ENCODE assay signal across 9 cellular contexts in genomic region chr5:84287964-84288363, GRCh38.
DNase-seq lines count a peak whose midpoint lies in the region; ATAC-seq, FAIRE-seq and TF ChIP-seq lines count a peak whose summit lies in the region.
"Had no signal": no experiment of that assay in that cellular context is flagged by ENCODE, and none has a peak within 500 bp of the region (broad histone marks: within the 10 kb centered on the region; RNA-seq: fewer than 3 reads in every experiment).

No MANE protein-coding gene starts in this region.

- no peak overlapping the region for H3K4me3 Mint-ChIP-seq in naive thymus-derived CD4-positive, alpha-beta T cell
- no peak overlapping the region for H3K4me3 Mint-ChIP-seq in activated T-helper 17 cell treated with anti-CD3 and anti-CD28 coated beads, Interleukin-2, amount 50 U/mL, for 72 hours
- H3K4me3 Mint-ChIP-seq in natural killer cell: no peak overlapping the region
- H3K4me3 Mint-ChIP-seq: activated CD8-positive, alpha-beta memory T cell treated with anti-CD3 and anti-CD28 coated beads, Interleukin-2, amount 10 ng/mL, durations not matched to agents 7 days and 5 days had no signal

- H4K20me1 ChIP-seq in MM.1S (ENCODE audit: insufficient read depth, low read length): no peaks in the 10 kb centered on the region
- no peaks in the 10 kb centered on the region for H4K20me1 ChIP-seq in H1 (replicated peaks in 1 of 2; ENCODE audit: control insufficient read depth in 1 of 2, insufficient read depth in 2 of 2, low read length in 2 of 2)

- H3K4me2 ChIP-seq in MM.1S (ENCODE audit: low read depth, low read length): no peak overlapping the region
- H3K4me2 ChIP-seq in H1 (ENCODE audit: insufficient read depth in 1 of 2, low read depth in 2 of 2, low read length in 2 of 2): no peak overlapping the region; a peak in 1 of 4 replicates

- no peak overlapping the region for H3K56ac ChIP-seq in H1 (replicated peaks; ENCODE audit: insufficient read length, low read depth, low read length)

- 84% methylated on average over 4 of the region's 4 CpGs; no CpG with 5 or more reads in 1 of the 2 experiments for WGBS in H1 (ENCODE audit: extremely low coverage in 1 of 2, insufficient coverage in 1 of 2, insufficient read length in 1 of 2, insufficient replicate concordance in 2 of 2, low coverage in 1 of 2, low lambda C conversion rate in 2 of 2, missing lambda C conversion rate in 1 of 2), 2 experiments

- no peaks in the 10 kb centered on the region for H3K23me2 ChIP-seq in H1 (ENCODE audit: low read depth, low read length)

- no peak overlapping the region for H3K4me3 ChIP-seq in MM.1S (ENCODE audit: low read length)
- no peak overlapping the region for H3K4me3 ChIP-seq in H1 (ENCODE audit: extremely low read depth in 1 of 4, insufficient read depth in 2 of 4, low read depth in 3 of 4, low read length in 4 of 4)
- H3K4me3 ChIP-seq in naive thymus-derived CD4-positive, alpha-beta T cell (ENCODE audit: low read length): no peak overlapping the region

- no peak overlapping the region for H4K8ac ChIP-seq in H1 (ENCODE audit: extremely low read depth, insufficient read depth, low read length)

- TF ChIP-seq POLR2A in H1 (IDR thresholded peaks at IDR 0.05; ENCODE audit: control extremely low read depth in 1 of 2, low read depth in 2 of 2, low read length in 2 of 2): no peak

- no peak overlapping the region for H2AK5ac ChIP-seq in H1 (ENCODE audit: low read depth, low read length)

- no peaks in the 10 kb centered on the region for H3K79me2 ChIP-seq in MM.1S (ENCODE audit: low read length)
- H3K79me2 ChIP-seq in H1 (ENCODE audit: control insufficient read depth in 1 of 2, insufficient read depth in 2 of 2, low read length in 2 of 2): peaks cover 0 to 2% of the 10 kb centered on the region in 2 experiments; a peak in 1 of 4 replicates

- peaks cover 0 to 4% (median 0%) of the 10 kb centered on the region in 7 donors for H3K4me1 Mint-ChIP-seq in naive thymus-derived CD4-positive, alpha-beta T cell
- no peaks in the 10 kb centered on the region for H3K4me1 Mint-ChIP-seq in activated T-helper 17 cell treated with anti-CD3 and anti-CD28 coated beads, Interleukin-2, amount 50 U/mL, for 72 hours
- H3K4me1 Mint-ChIP-seq in natural killer cell: no peaks in the 10 kb centered on the region

- no peak overlapping the region for H3K23ac ChIP-seq in H1 (ENCODE audit: insufficient read length)

- H2BK20ac ChIP-seq in H1 (ENCODE audit: low read length): no peak overlapping the region

- H3K27me3 ChIP-seq in MM.1S (replicated peaks; ENCODE audit: insufficient read depth, low read length) (no peaks in the 10 kb centered on the region), H1 (replicated peaks in 1 of 4; ENCODE audit: control insufficient read depth in 3 of 4, extremely low read depth in 1 of 4, insufficient read depth in 3 of 4, low read length in 3 of 4) (no peaks in the 10 kb centered on the region)
- no peaks in the 10 kb centered on the region for H3K27me3 ChIP-seq in naive thymus-derived CD4-positive, alpha-beta T cell (ENCODE audit: control insufficient read depth in 2 of 2, insufficient read depth in 2 of 2, low read length in 2 of 2)

- POLR2A ChIA-PET in H1 (lab: Charles Lee; ENCODE audit: partially characterized antibody): no interaction called here
- POLR2A ChIA-PET in naive thymus-derived CD4-positive, alpha-beta T cell (lab: Charles Lee): no interaction called here

- H3K27ac Mint-ChIP-seq in naive thymus-derived CD4-positive, alpha-beta T cell: no peak overlapping the region
- no peak overlapping the region for H3K27ac Mint-ChIP-seq in activated T-helper 17 cell treated with anti-CD3 and anti-CD28 coated beads, Interleukin-2, amount 50 U/mL, for 72 hours
- H3K27ac Mint-ChIP-seq in natural killer cell: no peak overlapping the region
- H3K27ac Mint-ChIP-seq: activated CD8-positive, alpha-beta memory T cell treated with anti-CD3 and anti-CD28 coated beads, Interleukin-2, amount 10 ng/mL, durations not matched to agents 7 days and 5 days had no signal

- H2AFZ ChIP-seq in MM.1S (ENCODE audit: low read length): no peak overlapping the region
- no peak overlapping the region for H2AFZ ChIP-seq in H1 (ENCODE audit: low read length)

- H3K4ac ChIP-seq in H1 (replicated peaks; ENCODE audit: insufficient read length, low read depth, low read length): no peak overlapping the region

- intact Hi-C loops in naive thymus-derived CD4-positive, alpha-beta T cell (cut with micrococcal nuclease): no loop called here
- intact Hi-C loops in natural killer cell (cut with micrococcal nuclease): no loop called here

- H3K9ac ChIP-seq in MM.1S (ENCODE audit: low read length): no peak overlapping the region
- no peak overlapping the region for H3K9ac ChIP-seq in H1 (replicated peaks in 1 of 4; ENCODE audit: extremely low read depth in 1 of 4, low read depth in 3 of 4, low read length in 3 of 4)

- H3K4me1 ChIP-seq in MM.1S (ENCODE audit: low read length) (no peaks in the 10 kb centered on the region), H1 (replicated peaks in 1 of 4; ENCODE audit: control insufficient read depth in 3 of 4, insufficient read depth in 4 of 4, low read length in 3 of 4) (peaks cover 0 to 5% (median 2%) of the 10 kb centered on the region in 4 experiments; a peak in 6 of 7 replicates)
- H3K4me1 ChIP-seq in naive thymus-derived CD4-positive, alpha-beta T cell (ENCODE audit: control insufficient read depth in 2 of 2, insufficient read depth in 2 of 2, low read length in 2 of 2): no peaks in the 10 kb centered on the region

- no peak overlapping the region for H2BK12ac ChIP-seq in H1 (ENCODE audit: low read depth, low read length)

- DNase-seq in CD1c-positive myeloid dendritic cell (ENCODE audit: extremely low spot score): peak; percentile 12
- DNase-seq in H4 (ENCODE audit: low spot score): peak; percentile 92
- DNase-seq in MM.1S: peak; percentile 30
- DNase-seq in H1 (ENCODE audit: low read depth in 1 of 2, low spot score in 2 of 2): no peak
- DNase-seq in naive thymus-derived CD4-positive, alpha-beta T cell: no peak
- no peak for DNase-seq in NCI-H446 treated with DMSO at 0.1 percent for 48 hours (lab: John Stamatoyannopoulos, UW)
- DNase-seq in natural killer cell: no peak
- DNase-seq: activated CD8-positive, alpha-beta memory T cell treated with anti-CD3 and anti-CD28 coated beads, Interleukin-2, amount 10 ng/mL, durations not matched to agents 7 days and 5 days had no signal

- H2BK5ac ChIP-seq in H1 (ENCODE audit: low read depth, low read length): no peak overlapping the region; the same call in 1 of the 2 replicates

- no peak for FAIRE-seq in H1 (lab: Jason Lieb, UNC)

- H2BK120ac ChIP-seq in H1 (replicated peaks; ENCODE audit: low read depth, low read length): no peak overlapping the region

- H3K36me3 ChIP-seq in MM.1S (replicated peaks; ENCODE audit: insufficient read depth, low read length) (no peaks in the 10 kb centered on the region), H1 (ENCODE audit: control insufficient read depth in 2 of 4, insufficient read depth in 4 of 4, low read length in 3 of 4) (no peaks in the 10 kb centered on the region)
- H3K36me3 ChIP-seq in naive thymus-derived CD4-positive, alpha-beta T cell (ENCODE audit: control insufficient read depth in 2 of 3, insufficient read depth in 3 of 3, low read length in 3 of 3): no peaks in the 10 kb centered on the region

- no peak overlapping the region for H3K18ac ChIP-seq in H1 (ENCODE audit: extremely low read depth, low read length)

- no peak overlapping the region for H3K14ac ChIP-seq in H1 (ENCODE audit: insufficient read length)

- no peak for TF ChIP-seq CTCF in MM.1S (IDR thresholded peaks at IDR 0.05; ENCODE audit: low read length)
- no peak for TF ChIP-seq CTCF in H1 (IDR thresholded peaks at IDR 0.05; ENCODE audit: control extremely low read depth in 1 of 3, insufficient read depth in 1 of 3, low read depth in 1 of 3, low read length in 3 of 3)
- TF ChIP-seq CTCF in natural killer cell (IDR thresholded peaks at IDR 0.05): no peak

- H3K79me1 ChIP-seq in H1 (ENCODE audit: low read depth, low read length): peaks cover 2% of the 10 kb centered on the region; the same call in 1 of the 2 replicates

- ATAC-seq in naive thymus-derived CD4-positive, alpha-beta T cell: no peak
- no peak for ATAC-seq in activated T-helper 17 cell treated with anti-CD3 and anti-CD28 coated beads, Interleukin-2, amount 50 U/mL, for 72 hours (replicated peaks)
- no peak for ATAC-seq in natural killer cell
- ATAC-seq: activated CD8-positive, alpha-beta memory T cell treated with anti-CD3 and anti-CD28 coated beads, Interleukin-2, amount 10 ng/mL, durations not matched to agents 7 days and 5 days had no signal

- no peak overlapping the region for H4K5ac ChIP-seq in H1 (ENCODE audit: insufficient read length, low read depth, low read length)

- no peak overlapping the region for H3K27ac ChIP-seq in MM.1S (ENCODE audit: low read length)
- no peak overlapping the region for H3K27ac ChIP-seq in H1 (ENCODE audit: low read depth, low read length)
- no peak overlapping the region for H3K27ac ChIP-seq in naive thymus-derived CD4-positive, alpha-beta T cell (ENCODE audit: low read depth, low read length)

- H3K36me3 Mint-ChIP-seq in naive thymus-derived CD4-positive, alpha-beta T cell: no peaks in the 10 kb centered on the region
- H3K36me3 Mint-ChIP-seq in activated T-helper 17 cell treated with anti-CD3 and anti-CD28 coated beads, Interleukin-2, amount 50 U/mL, for 72 hours (ENCODE audit: low read depth): no peaks in the 10 kb centered on the region
- no peaks in the 10 kb centered on the region for H3K36me3 Mint-ChIP-seq in natural killer cell
- H3K36me3 Mint-ChIP-seq: activated CD8-positive, alpha-beta memory T cell treated with anti-CD3 and anti-CD28 coated beads, Interleukin-2, amount 10 ng/mL, durations not matched to agents 7 days and 5 days had no signal

- no peak for TF ChIP-seq EP300 in H1 (IDR thresholded peaks at IDR 0.05; ENCODE audit: borderline replicate concordance in 1 of 2, low read depth in 2 of 2, low read length in 2 of 2)

- TF ChIP-seq RAD21 in H1 (IDR thresholded peaks at IDR 0.05 in 1 of 2, conservative IDR thresholded peaks at IDR 0.05 in 1 of 2; ENCODE audit: low read depth in 2 of 2, low read length in 2 of 2): no peak

- no peaks in the 10 kb centered on the region for H3K27me3 Mint-ChIP-seq in naive thymus-derived CD4-positive, alpha-beta T cell
- H3K27me3 Mint-ChIP-seq in activated T-helper 17 cell treated with anti-CD3 and anti-CD28 coated beads, Interleukin-2, amount 50 U/mL, for 72 hours: peaks cover 3% of the 10 kb centered on the region
- H3K27me3 Mint-ChIP-seq in natural killer cell (ENCODE audit: low read depth in 2 of 2): no peaks in the 10 kb centered on the region
- H3K27me3 Mint-ChIP-seq: activated CD8-positive, alpha-beta memory T cell treated with anti-CD3 and anti-CD28 coated beads, Interleukin-2, amount 10 ng/mL, durations not matched to agents 7 days and 5 days had no signal

- peaks cover 0 to 6% (median 0%) of the 10 kb centered on the region in 11 donors for H3K9me3 Mint-ChIP-seq in naive thymus-derived CD4-positive, alpha-beta T cell
- H3K9me3 Mint-ChIP-seq in activated T-helper 17 cell treated with anti-CD3 and anti-CD28 coated beads, Interleukin-2, amount 50 U/mL, for 72 hours: peaks cover 4% of the 10 kb centered on the region
- H3K9me3 Mint-ChIP-seq in natural killer cell: peaks cover 10 to 21% of the 10 kb centered on the region in 2 donors

- H3K9me2 ChIP-seq in MM.1S (replicated peaks; ENCODE audit: insufficient read depth, low read length): no peaks in the 10 kb centered on the region

- CTCF ChIA-PET in H1 (lab: Charles Lee; ENCODE audit: partially characterized antibody): interaction anchor here (0.6 to 0.7 kb wide), 2 partner anchors 424 to 452 kb away, joined by 3 to 4 read pairs; no protein-coding TSS in a partner anchor
- CTCF ChIA-PET in naive thymus-derived CD4-positive, alpha-beta T cell (lab: Charles Lee): no interaction called here

- no peak overlapping the region for H4K91ac ChIP-seq in H1 (replicated peaks; ENCODE audit: insufficient read length, low read length)

- H2BK15ac ChIP-seq in H1 (ENCODE audit: low read length): no peak overlapping the region

- H3K9me3 ChIP-seq in MM.1S (replicated peaks; ENCODE audit: insufficient read depth, low read length) (no peaks in the 10 kb centered on the region), H1 (ENCODE audit: insufficient read depth in 2 of 2, low read depth in 1 of 2, low read length in 1 of 2) (no peaks in the 10 kb centered on the region)
- H3K9me3 ChIP-seq in naive thymus-derived CD4-positive, alpha-beta T cell (ENCODE audit: control insufficient read depth in 2 of 3, low read length in 3 of 3): no peaks in the 10 kb centered on the region

- no peaks in the 10 kb centered on the region for H3F3A ChIP-seq in MM.1S (ENCODE audit: insufficient read depth, low read length)

Comparison
In these comparisons a context has a peak if more than half of its experiments do, and no peak if none do; other contexts are left out.
1. DNase-seq: peak in CD1c-positive myeloid dendritic cell (single experiment), H4 (single experiment) and MM.1S (single experiment); none in H1 (0 of 2), naive thymus-derived CD4-positive, alpha-beta T cell (0 of 9), NCI-H446 treated with DMSO at 0.1 percent for 48 hours (single experiment) and natural killer cell (single experiment).